In genomic region chr17:3048727-3049471, GRCh38 we compare ENCODE assay signal across 1 cellular context.
A peak's percentile ranks its signal among the peaks of the same experiment; 100 is the strongest.
TF ChIP-seq lines count a peak whose summit lies in the region.

No MANE protein-coding gene starts in this region.

TF ChIP-seq in K562, 482 proteins besides CTCF, POLR2A, EP300 and RAD21 (continued from another document):
- TF ChIP-seq NFE2L1 (tag; IDR thresholded peaks at IDR 0.05; ENCODE audit: borderline replicate concordance, low read depth) (no peak), PCBP1 (IDR thresholded peaks at IDR 0.05; ENCODE audit: low read depth, low read length, poor library complexity, severe bottlenecking) (no peak), RHOXF2B (CRISPR knock-in tag; conservative IDR thresholded peaks at IDR 0.05) (no peak), HDGF (IDR thresholded peaks at IDR 0.05) (no peak), RBBP5 (IDR thresholded peaks at IDR 0.05; ENCODE audit: borderline replicate concordance, insufficient read depth, low read length, poor library complexity, severe bottlenecking) (no peak), NR2F6 (CRISPR knock-in tag; IDR thresholded peaks at IDR 0.05) (no peak), RUNX1 (IDR thresholded peaks at IDR 0.05; ENCODE audit: low read depth) (no peak), SMAD4 (CRISPR knock-in tag; conservative IDR thresholded peaks at IDR 0.05) (no peak), ZNF316 (IDR thresholded peaks at IDR 0.05) (no peak), CBX1 (IDR thresholded peaks at IDR 0.05; ENCODE audit: low read depth) (no peak), TFAP4 (CRISPR knock-in tag; IDR thresholded peaks at IDR 0.05; ENCODE audit: borderline replicate concordance) (peak; percentile 42; the same call in 1 of the 2 replicates), CHD7 (IDR thresholded peaks at IDR 0.05; ENCODE audit: low read depth, low read length) (no peak), ZBTB1 (CRISPR knock-in tag; IDR thresholded peaks at IDR 0.05; ENCODE audit: borderline replicate concordance, low read depth) (no peak), ZNF311 (CRISPR knock-in tag; IDR thresholded peaks at IDR 0.05) (no peak), EHMT2 (IDR thresholded peaks at IDR 0.05) (no peak), MLLT1 (IDR thresholded peaks at IDR 0.05) (no peak), NFATC3 (IDR thresholded peaks at IDR 0.05) (no peak), CUX1 (CRISPR knock-in tag; IDR thresholded peaks at IDR 0.05) (no peak), EGR1 (conservative IDR thresholded peaks at IDR 0.05) (no peak), MTA1 (IDR thresholded peaks at IDR 0.05; ENCODE audit: borderline replicate concordance) (no peak), ZBTB11 (CRISPR knock-in tag; IDR thresholded peaks at IDR 0.05) (peak; percentile 55 to 94 (median 94); a peak in 5 of 6 replicates), NCOR1 (IDR thresholded peaks at IDR 0.05) (no peak), TCFL5 (CRISPR knock-in tag; conservative IDR thresholded peaks at IDR 0.05) (no peak), LEF1 (IDR thresholded peaks at IDR 0.05) (no peak), HNRNPLL (IDR thresholded peaks at IDR 0.05; ENCODE audit: low read depth, low read length, poor library complexity, severe bottlenecking) (peak; percentile 63), HMG20B (CRISPR knock-in tag; IDR thresholded peaks at IDR 0.05) (no peak)
- TF ChIP-seq, protein P1, sequence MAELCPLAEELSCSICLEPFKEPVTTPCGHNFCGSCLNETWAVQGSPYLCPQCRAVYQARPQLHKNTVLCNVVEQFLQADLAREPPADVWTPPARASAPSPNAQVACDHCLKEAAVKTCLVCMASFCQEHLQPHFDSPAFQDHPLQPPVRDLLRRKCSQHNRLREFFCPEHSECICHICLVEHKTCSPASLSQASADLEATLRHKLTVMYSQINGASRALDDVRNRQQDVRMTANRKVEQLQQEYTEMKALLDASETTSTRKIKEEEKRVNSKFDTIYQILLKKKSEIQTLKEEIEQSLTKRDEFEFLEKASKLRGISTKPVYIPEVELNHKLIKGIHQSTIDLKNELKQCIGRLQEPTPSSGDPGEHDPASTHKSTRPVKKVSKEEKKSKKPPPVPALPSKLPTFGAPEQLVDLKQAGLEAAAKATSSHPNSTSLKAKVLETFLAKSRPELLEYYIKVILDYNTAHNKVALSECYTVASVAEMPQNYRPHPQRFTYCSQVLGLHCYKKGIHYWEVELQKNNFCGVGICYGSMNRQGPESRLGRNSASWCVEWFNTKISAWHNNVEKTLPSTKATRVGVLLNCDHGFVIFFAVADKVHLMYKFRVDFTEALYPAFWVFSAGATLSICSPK (IDR thresholded peaks at IDR 0.05; ENCODE audit: borderline replicate concordance): no peak
- TF ChIP-seq, protein P2, sequence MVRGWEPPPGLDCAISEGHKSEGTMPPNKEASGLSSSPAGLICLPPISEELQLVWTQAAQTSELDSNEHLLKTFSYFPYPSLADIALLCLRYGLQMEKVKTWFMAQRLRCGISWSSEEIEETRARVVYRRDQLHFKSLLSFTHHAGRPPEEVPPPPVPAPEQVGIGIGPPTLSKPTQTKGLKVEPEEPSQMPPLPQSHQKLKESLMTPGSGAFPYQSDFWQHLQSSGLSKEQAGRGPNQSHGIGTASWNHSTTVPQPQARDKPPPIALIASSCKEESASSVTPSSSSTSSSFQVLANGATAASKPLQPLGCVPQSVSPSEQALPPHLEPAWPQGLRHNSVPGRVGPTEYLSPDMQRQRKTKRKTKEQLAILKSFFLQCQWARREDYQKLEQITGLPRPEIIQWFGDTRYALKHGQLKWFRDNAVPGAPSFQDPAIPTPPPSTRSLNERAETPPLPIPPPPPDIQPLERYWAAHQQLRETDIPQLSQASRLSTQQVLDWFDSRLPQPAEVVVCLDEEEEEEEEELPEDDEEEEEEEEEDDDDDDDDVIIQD (CRISPR knock-in tag; IDR thresholded peaks at IDR 0.05): no peak
TF ChIP-seq in K562: peak in this region for 15.
